Comparison of ENCODE assay signal across 1 cellular context in the genomic region with DNA sequence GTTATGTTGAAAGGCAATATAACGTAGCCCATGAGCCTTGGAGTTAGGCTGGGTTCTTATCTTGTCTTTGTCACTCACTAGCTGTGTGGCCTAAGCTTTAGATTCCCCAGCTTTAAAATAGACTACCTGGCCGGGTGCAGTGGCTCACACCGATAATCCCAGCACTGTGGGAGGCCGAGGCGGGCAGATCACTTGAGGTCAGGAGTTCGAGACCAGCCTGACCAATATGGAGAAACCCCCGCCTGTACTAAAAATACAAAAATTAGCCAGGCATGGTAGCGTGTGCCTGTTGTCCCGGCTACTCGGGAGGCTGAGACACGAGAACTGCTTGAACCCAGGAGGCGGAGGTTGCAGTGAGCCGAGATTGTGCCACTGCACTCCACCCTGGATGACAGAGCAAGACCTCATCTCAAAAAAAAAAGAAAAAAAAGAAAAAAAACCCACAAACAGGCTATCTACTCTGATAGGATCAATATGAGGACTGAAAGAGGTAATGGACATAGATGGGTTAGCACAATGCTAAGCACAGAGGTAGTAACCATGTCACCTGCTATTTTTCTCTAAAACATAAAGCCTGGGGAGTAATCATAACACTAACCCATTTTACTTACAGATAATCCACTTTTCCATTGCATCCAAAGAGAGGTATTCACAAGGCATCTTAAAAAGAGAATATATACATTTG.
TF ChIP-seq lines count a peak whose summit lies in the region.

No MANE protein-coding gene starts in this region.

TF ChIP-seq in K562, 482 proteins besides CTCF, POLR2A, EP300 and RAD21 (continues in another document):
- TF ChIP-seq MAFF (IDR thresholded peaks at IDR 0.05; ENCODE audit: low read length) (no peak), EWSR1 (IDR thresholded peaks at IDR 0.05; ENCODE audit: borderline replicate concordance, low read depth, partially characterized antibody) (no peak), ZSCAN29 (IDR thresholded peaks at IDR 0.05) (peak; percentile 28; the same call in 1 of the 2 replicates), NFXL1 (CRISPR knock-in tag; IDR thresholded peaks at IDR 0.05) (no peak), ZNF644 (tag; IDR thresholded peaks at IDR 0.05; ENCODE audit: low read depth) (no peak), ETV5 (CRISPR knock-in tag; IDR thresholded peaks at IDR 0.05; ENCODE audit: low read depth) (no peak), ZNF140 (CRISPR knock-in tag; IDR thresholded peaks at IDR 0.05) (no peak), CXXC5 (CRISPR knock-in tag; IDR thresholded peaks at IDR 0.05) (peak; percentile 64), ZNF197 (CRISPR knock-in tag; IDR thresholded peaks at IDR 0.05; ENCODE audit: low read depth) (no peak), STAG1 (CRISPR knock-in tag; IDR thresholded peaks at IDR 0.05; ENCODE audit: borderline replicate concordance) (no peak), SIN3B (IDR thresholded peaks at IDR 0.05; ENCODE audit: low read depth) (no peak), DPF2 (IDR thresholded peaks at IDR 0.05) (peak; percentile 83), ZNF589 (CRISPR knock-in tag; IDR thresholded peaks at IDR 0.05; ENCODE audit: low read depth) (no peak), ZNF282 (CRISPR knock-in tag; IDR thresholded peaks at IDR 0.05) (no peak), CHD2 (IDR thresholded peaks at IDR 0.05; ENCODE audit: low read depth, low read length) (no peak), ELF1 (tag; IDR thresholded peaks at IDR 0.05) (no peak), E2F3 (CRISPR knock-in tag; IDR thresholded peaks at IDR 0.05) (no peak), CBX1 (IDR thresholded peaks at IDR 0.05; ENCODE audit: low read depth) (no peak), HIVEP1 (CRISPR knock-in tag; IDR thresholded peaks at IDR 0.05) (no peak), HMG20A (CRISPR knock-in tag; conservative IDR thresholded peaks at IDR 0.05) (no peak), TOE1 (IDR thresholded peaks at IDR 0.05; ENCODE audit: borderline replicate concordance) (no peak), TOE1 (CRISPR knock-in tag; IDR thresholded peaks at IDR 0.05; ENCODE audit: borderline replicate concordance, low read depth) (no peak), CC2D1A (IDR thresholded peaks at IDR 0.05) (peak; percentile 65; the same call in 1 of the 2 replicates), ZFP30 (CRISPR knock-in tag; IDR thresholded peaks at IDR 0.05; ENCODE audit: borderline replicate concordance) (no peak), BCOR (IDR thresholded peaks at IDR 0.05) (peak; percentile 69), CTBP1 (IDR thresholded peaks at IDR 0.05; ENCODE audit: borderline replicate concordance) (no peak; the same call in 1 of the 2 replicates), RFX1 (IDR thresholded peaks at IDR 0.05) (no peak), ZNF77 (CRISPR knock-in tag; IDR thresholded peaks at IDR 0.05) (no peak), EZH2 (IDR thresholded peaks at IDR 0.05; ENCODE audit: borderline replicate concordance, low read depth, low read length) (no peak), ZNF707 (CRISPR knock-in tag; conservative IDR thresholded peaks at IDR 0.05) (0 out of 2 replicates have a peak, but pooled peaks have one; percentile 37), SRSF9 (IDR thresholded peaks at IDR 0.05; ENCODE audit: borderline replicate concordance, low read depth, low read length) (no peak), CCNT2 (IDR thresholded peaks at IDR 0.05; ENCODE audit: borderline replicate concordance, extremely low read depth, insufficient read length, low read depth, low read length) (no peak), CBFA2T3 (IDR thresholded peaks at IDR 0.05) (peak; percentile 92), BACH1 (tag; IDR thresholded peaks at IDR 0.05) (no peak), POLR2AphosphoS5 (IDR thresholded peaks at IDR 0.05; ENCODE audit: control insufficient read depth, insufficient read depth, low read depth, low read length) (peak; percentile 72), ZNF133 (CRISPR knock-in tag; IDR thresholded peaks at IDR 0.05) (no peak), RB1 (IDR thresholded peaks at IDR 0.05; ENCODE audit: low read depth) (no peak), ZNF232 (CRISPR knock-in tag; IDR thresholded peaks at IDR 0.05) (no peak), SRSF7 (optimal IDR thresholded peaks at IDR 0.05; ENCODE audit: low read depth, low read length) (no peak), FOXA1 (IDR thresholded peaks at IDR 0.05; ENCODE audit: borderline replicate concordance) (no peak), NCOA6 (IDR thresholded peaks at IDR 0.05) (no peak), PTBP1 (IDR thresholded peaks at IDR 0.05; ENCODE audit: low read depth, low read length) (no peak), ZNF311 (CRISPR knock-in tag; IDR thresholded peaks at IDR 0.05) (no peak), GABPA (tag; conservative IDR thresholded peaks at IDR 0.05; ENCODE audit: low read depth) (no peak), ZBTB1 (CRISPR knock-in tag; IDR thresholded peaks at IDR 0.05; ENCODE audit: borderline replicate concordance, low read depth) (no peak)
- TF ChIP-seq, protein P1, sequence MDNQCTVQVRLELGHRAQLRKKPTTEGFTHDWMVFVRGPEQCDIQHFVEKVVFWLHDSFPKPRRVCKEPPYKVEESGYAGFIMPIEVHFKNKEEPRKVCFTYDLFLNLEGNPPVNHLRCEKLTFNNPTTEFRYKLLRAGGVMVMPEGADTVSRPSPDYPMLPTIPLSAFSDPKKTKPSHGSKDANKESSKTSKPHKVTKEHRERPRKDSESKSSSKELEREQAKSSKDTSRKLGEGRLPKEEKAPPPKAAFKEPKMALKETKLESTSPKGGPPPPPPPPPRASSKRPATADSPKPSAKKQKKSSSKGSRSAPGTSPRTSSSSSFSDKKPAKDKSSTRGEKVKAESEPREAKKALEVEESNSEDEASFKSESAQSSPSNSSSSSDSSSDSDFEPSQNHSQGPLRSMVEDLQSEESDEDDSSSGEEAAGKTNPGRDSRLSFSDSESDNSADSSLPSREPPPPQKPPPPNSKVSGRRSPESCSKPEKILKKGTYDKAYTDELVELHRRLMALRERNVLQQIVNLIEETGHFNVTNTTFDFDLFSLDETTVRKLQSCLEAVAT (IDR thresholded peaks at IDR 0.05): no peak
- TF ChIP-seq, protein P2, sequence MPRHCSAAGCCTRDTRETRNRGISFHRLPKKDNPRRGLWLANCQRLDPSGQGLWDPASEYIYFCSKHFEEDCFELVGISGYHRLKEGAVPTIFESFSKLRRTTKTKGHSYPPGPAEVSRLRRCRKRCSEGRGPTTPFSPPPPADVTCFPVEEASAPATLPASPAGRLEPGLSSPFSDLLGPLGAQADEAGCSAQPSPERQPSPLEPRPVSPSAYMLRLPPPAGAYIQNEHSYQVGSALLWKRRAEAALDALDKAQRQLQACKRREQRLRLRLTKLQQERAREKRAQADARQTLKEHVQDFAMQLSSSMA (CRISPR knock-in tag; IDR thresholded peaks at IDR 0.05): no peak
- TF ChIP-seq, protein P3, sequence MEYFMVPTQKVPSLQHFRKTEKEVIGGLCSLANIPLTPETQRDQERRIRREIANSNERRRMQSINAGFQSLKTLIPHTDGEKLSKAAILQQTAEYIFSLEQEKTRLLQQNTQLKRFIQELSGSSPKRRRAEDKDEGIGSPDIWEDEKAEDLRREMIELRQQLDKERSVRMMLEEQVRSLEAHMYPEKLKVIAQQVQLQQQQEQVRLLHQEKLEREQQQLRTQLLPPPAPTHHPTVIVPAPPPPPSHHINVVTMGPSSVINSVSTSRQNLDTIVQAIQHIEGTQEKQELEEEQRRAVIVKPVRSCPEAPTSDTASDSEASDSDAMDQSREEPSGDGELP (CRISPR knock-in tag; IDR thresholded peaks at IDR 0.05; ENCODE audit: borderline replicate concordance): no peak
- TF ChIP-seq, protein P4, sequence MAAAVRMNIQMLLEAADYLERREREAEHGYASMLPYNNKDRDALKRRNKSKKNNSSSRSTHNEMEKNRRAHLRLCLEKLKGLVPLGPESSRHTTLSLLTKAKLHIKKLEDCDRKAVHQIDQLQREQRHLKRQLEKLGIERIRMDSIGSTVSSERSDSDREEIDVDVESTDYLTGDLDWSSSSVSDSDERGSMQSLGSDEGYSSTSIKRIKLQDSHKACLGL (CRISPR knock-in tag; IDR thresholded peaks at IDR 0.05; ENCODE audit: borderline replicate concordance, poor library complexity, severe bottlenecking): no peak
- TF ChIP-seq, protein P5, sequence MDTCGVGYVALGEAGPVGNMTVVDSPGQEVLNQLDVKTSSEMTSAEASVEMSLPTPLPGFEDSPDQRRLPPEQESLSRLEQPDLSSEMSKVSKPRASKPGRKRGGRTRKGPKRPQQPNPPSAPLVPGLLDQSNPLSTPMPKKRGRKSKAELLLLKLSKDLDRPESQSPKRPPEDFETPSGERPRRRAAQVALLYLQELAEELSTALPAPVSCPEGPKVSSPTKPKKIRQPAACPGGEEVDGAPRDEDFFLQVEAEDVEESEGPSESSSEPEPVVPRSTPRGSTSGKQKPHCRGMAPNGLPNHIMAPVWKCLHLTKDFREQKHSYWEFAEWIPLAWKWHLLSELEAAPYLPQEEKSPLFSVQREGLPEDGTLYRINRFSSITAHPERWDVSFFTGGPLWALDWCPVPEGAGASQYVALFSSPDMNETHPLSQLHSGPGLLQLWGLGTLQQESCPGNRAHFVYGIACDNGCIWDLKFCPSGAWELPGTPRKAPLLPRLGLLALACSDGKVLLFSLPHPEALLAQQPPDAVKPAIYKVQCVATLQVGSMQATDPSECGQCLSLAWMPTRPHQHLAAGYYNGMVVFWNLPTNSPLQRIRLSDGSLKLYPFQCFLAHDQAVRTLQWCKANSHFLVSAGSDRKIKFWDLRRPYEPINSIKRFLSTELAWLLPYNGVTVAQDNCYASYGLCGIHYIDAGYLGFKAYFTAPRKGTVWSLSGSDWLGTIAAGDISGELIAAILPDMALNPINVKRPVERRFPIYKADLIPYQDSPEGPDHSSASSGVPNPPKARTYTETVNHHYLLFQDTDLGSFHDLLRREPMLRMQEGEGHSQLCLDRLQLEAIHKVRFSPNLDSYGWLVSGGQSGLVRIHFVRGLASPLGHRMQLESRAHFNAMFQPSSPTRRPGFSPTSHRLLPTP (IDR thresholded peaks at IDR 0.05; ENCODE audit: borderline replicate concordance, extremely low read depth, insufficient read length): no peak
- TF ChIP-seq, protein P6, sequence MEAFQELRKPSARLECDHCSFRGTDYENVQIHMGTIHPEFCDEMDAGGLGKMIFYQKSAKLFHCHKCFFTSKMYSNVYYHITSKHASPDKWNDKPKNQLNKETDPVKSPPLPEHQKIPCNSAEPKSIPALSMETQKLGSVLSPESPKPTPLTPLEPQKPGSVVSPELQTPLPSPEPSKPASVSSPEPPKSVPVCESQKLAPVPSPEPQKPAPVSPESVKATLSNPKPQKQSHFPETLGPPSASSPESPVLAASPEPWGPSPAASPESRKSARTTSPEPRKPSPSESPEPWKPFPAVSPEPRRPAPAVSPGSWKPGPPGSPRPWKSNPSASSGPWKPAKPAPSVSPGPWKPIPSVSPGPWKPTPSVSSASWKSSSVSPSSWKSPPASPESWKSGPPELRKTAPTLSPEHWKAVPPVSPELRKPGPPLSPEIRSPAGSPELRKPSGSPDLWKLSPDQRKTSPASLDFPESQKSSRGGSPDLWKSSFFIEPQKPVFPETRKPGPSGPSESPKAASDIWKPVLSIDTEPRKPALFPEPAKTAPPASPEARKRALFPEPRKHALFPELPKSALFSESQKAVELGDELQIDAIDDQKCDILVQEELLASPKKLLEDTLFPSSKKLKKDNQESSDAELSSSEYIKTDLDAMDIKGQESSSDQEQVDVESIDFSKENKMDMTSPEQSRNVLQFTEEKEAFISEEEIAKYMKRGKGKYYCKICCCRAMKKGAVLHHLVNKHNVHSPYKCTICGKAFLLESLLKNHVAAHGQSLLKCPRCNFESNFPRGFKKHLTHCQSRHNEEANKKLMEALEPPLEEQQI (IDR thresholded peaks at IDR 0.05): no peak; the same call in 1 of the 2 replicates
- TF ChIP-seq, protein P7, sequence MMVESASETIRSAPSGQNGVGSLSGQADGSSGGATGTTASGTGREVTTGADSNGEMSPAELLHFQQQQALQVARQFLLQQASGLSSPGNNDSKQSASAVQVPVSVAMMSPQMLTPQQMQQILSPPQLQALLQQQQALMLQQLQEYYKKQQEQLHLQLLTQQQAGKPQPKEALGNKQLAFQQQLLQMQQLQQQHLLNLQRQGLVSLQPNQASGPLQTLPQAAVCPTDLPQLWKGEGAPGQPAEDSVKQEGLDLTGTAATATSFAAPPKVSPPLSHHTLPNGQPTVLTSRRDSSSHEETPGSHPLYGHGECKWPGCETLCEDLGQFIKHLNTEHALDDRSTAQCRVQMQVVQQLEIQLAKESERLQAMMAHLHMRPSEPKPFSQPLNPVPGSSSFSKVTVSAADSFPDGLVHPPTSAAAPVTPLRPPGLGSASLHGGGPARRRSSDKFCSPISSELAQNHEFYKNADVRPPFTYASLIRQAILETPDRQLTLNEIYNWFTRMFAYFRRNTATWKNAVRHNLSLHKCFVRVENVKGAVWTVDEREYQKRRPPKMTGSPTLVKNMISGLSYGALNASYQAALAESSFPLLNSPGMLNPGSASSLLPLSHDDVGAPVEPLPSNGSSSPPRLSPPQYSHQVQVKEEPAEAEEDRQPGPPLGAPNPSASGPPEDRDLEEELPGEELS (CRISPR knock-in tag; IDR thresholded peaks at IDR 0.05; ENCODE audit: borderline replicate concordance): no peak
- TF ChIP-seq, protein P8, sequence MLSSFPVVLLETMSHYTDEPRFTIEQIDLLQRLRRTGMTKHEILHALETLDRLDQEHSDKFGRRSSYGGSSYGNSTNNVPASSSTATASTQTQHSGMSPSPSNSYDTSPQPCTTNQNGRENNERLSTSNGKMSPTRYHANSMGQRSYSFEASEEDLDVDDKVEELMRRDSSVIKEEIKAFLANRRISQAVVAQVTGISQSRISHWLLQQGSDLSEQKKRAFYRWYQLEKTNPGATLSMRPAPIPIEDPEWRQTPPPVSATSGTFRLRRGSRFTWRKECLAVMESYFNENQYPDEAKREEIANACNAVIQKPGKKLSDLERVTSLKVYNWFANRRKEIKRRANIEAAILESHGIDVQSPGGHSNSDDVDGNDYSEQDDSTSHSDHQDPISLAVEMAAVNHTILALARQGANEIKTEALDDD (IDR thresholded peaks at IDR 0.05): peak; percentile 87; the same call in 1 of the 2 replicates
- TF ChIP-seq, protein P9, sequence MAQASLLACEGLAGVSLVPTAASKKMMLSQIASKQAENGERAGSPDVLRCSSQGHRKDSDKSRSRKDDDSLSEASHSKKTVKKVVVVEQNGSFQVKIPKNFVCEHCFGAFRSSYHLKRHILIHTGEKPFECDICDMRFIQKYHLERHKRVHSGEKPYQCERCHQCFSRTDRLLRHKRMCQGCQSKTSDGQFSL (CRISPR knock-in tag; IDR thresholded peaks at IDR 0.05): no peak
- TF ChIP-seq, protein P9 (tag; IDR thresholded peaks at IDR 0.05): no peak
